ENCODE assay signal across 1 cellular context in genomic region chr3:10268930-10269329, GRCh38.
TF ChIP-seq lines count a peak whose summit lies in the region.

No MANE protein-coding gene starts in this region.

TF ChIP-seq in IMR-90, 13 proteins besides CTCF, POLR2A, EP300 and RAD21 (continued from another document):
- TF ChIP-seq RFX5 (IDR thresholded peaks at IDR 0.05; ENCODE audit: low read depth, low read length) (no peak), BHLHE40 (IDR thresholded peaks at IDR 0.05; ENCODE audit: low read depth, low read length) (no peak), CHD1 (IDR thresholded peaks at IDR 0.05; ENCODE audit: low read depth, low read length) (no peak), NFE2L2 (IDR thresholded peaks at IDR 0.05; ENCODE audit: low read depth, low read length) (no peak), SMC3 (IDR thresholded peaks at IDR 0.05; ENCODE audit: low read depth, low read length) (no peak), USF2 (IDR thresholded peaks at IDR 0.05; ENCODE audit: low read depth, low read length) (no peak), MXI1 (IDR thresholded peaks at IDR 0.05; ENCODE audit: borderline replicate concordance, low read depth, low read length) (no peak)
